Comparison of ENCODE assay signal across 8 cellular contexts in genomic region chr17:7215652-7216139, GRCh38. TPM values are rescaled to one million over a fixed set of nuclear protein-coding genes. Genes with fewer than 3 reads are reported as not detected.
DNase-seq lines count a peak whose midpoint lies in the region; ATAC-seq and TF ChIP-seq lines count a peak whose summit lies in the region.

No MANE protein-coding gene starts in this region.

- no TSS peak for BruUV-seq in A673 (replicated peaks; lab: Mats Ljungman, UMichigan)

- intact Hi-C loops in A673 (cut with micrococcal nuclease; ENCODE audit: unreplicated experiment) (no loop called here), body of pancreas (cut with DNase I) (no loop called here)

- peak overlapping the region; percentile 79 for H3K27ac ChIP-seq in A673 (ENCODE audit: low read depth, low read length, poor library complexity, severe bottlenecking)
- peak overlapping the region in 3 of 4 donors; percentile 16 to 76 (median 76) for H3K27ac ChIP-seq in body of pancreas
- H3K27ac ChIP-seq in mesodermal cell (ENCODE audit: low read depth, low read length, severe bottlenecking): peak overlapping the region; percentile 96

- H3K9me3 ChIP-seq in A673 (ENCODE audit: low read depth, low read length, poor library complexity, severe bottlenecking) (no peaks in the 10 kb centered on the region), body of pancreas (no peaks in the 10 kb centered on the region), mesodermal cell (ENCODE audit: control insufficient read depth, low read length) (no peaks in the 10 kb centered on the region)

- no peak for ATAC-seq in body of pancreas
- no peak for ATAC-seq in GM18873 (IDR thresholded peaks at IDR 0.05; ENCODE audit: low FRiP score, unreplicated experiment)
- ATAC-seq in HG03095 (IDR thresholded peaks at IDR 0.05; ENCODE audit: unreplicated experiment): no peak

- 19 to 36% methylated on average over 5 to 9 of the region's 9 CpGs for WGBS in body of pancreas, 2 donors
- 5 to 7% methylated on average over 3 of the region's 9 CpGs for WGBS in mesodermal cell (ENCODE audit: insufficient coverage in 2 of 2), 2 experiments

- H3K27me3 ChIP-seq in A673 (replicated peaks; ENCODE audit: insufficient read depth, low read depth, low read length, poor library complexity): no peaks in the 10 kb centered on the region
- H3K27me3 ChIP-seq in body of pancreas: no peaks in the 10 kb centered on the region

- TF ChIP-seq POLR2A in body of pancreas (IDR thresholded peaks at IDR 0.05): no peak

- POLR2A ChIA-PET in A673 (lab: Charles Lee; ENCODE audit: low non-redundant PET): no interaction called here

- H3K4me3 ChIP-seq in A673 (ENCODE audit: low read depth, low read length, poor library complexity, severe bottlenecking) (peak overlapping the region; percentile 73), body of pancreas (no peak overlapping the region), mesodermal cell (ENCODE audit: extremely low read depth, insufficient read depth, low read length, poor library complexity, severe bottlenecking) (peak overlapping the region; percentile 66)

- H3K4me1 ChIP-seq in A673 (ENCODE audit: insufficient read depth, low read length, poor library complexity, severe bottlenecking) (peaks cover 51% of the 10 kb centered on the region), body of pancreas (peaks cover 49% of the 10 kb centered on the region), mesodermal cell (ENCODE audit: control insufficient read depth, insufficient read depth, low read length, poor library complexity, severe bottlenecking) (peaks cover 43% of the 10 kb centered on the region)

- no peak for TF ChIP-seq CTCF in A673 (conservative IDR thresholded peaks at IDR 0.05; ENCODE audit: low read depth, low read length)
- TF ChIP-seq CTCF in body of pancreas (IDR thresholded peaks at IDR 0.05): no peak

- DNase-seq in A673 (ENCODE audit: low spot score): peak; percentile 54
- peak; percentile 44 for DNase-seq in HT1080 (ENCODE audit: low read depth)
- no peak for DNase-seq in body of pancreas
- no peak for DNase-seq in NCI-H1048 (lab: John Stamatoyannopoulos, UW)
- DNase-seq in GM19238 (ENCODE audit: insufficient read length, low spot score): no peak

- H3K36me3 ChIP-seq in A673 (ENCODE audit: insufficient read depth, low read length, poor library complexity, severe bottlenecking): no peaks in the 10 kb centered on the region
- no peaks in the 10 kb centered on the region for H3K36me3 ChIP-seq in body of pancreas (replicated peaks in 1 of 2; ENCODE audit: insufficient read depth in 1 of 2, low read depth in 2 of 2)
- no peaks in the 10 kb centered on the region for H3K36me3 ChIP-seq in mesodermal cell (ENCODE audit: control insufficient read depth, insufficient read depth, low read length)

- CTCF ChIA-PET in A673 (lab: Charles Lee): interaction anchor here (0.6 kb wide), 1 partner anchor 80 kb away, joined by 3 read pairs; no protein-coding TSS in a partner anchor

RNA-seq across cellular contexts. Expression of gene DLG4, which starts 3.9 kb away (rescaled TPM):
- total RNA-seq in A673 (2021) (74.7 and 86.6 TPM in 2 replicates), body of pancreas (1 to 10 TPM; 3.6 to 9.3 TPM)
- 11.3 and 14.2 TPM in 2 replicates for total RNA-seq in HT1080 (2014; rRNA removed; shearing (Covaris generic))
- polyA plus RNA-seq in HT1080 (2015; cell fraction: cytosol; rRNA removed): 16.1 and 22.2 TPM in 2 replicates
- polyA plus RNA-seq in HT1080 (2015; cell fraction: nucleus; rRNA removed): 39.9 TPM in 2 replicates
- 57.4 TPM for polyA plus RNA-seq in mesodermal cell (2013, experiment 1 of 2)
- polyA plus RNA-seq in mesodermal cell (2013, experiment 2 of 2): 47.2 TPM

RNA-seq across cellular contexts. Expression of gene ACADVL, which starts 4.0 kb away (rescaled TPM):
- total RNA-seq in A673 (2021) (425 and 509 TPM in 2 replicates), body of pancreas (1,000 to 10,000 TPM in 1 of 2 donors, 100 to 1,000 TPM in 1; 887 to 1,901 TPM)
- 317 and 327 TPM in 2 replicates for total RNA-seq in HT1080 (2014; rRNA removed; shearing (Covaris generic))
- 149 and 172 TPM in 2 replicates for polyA plus RNA-seq in HT1080 (2015; cell fraction: cytosol; rRNA removed)
- 1,498 and 1,536 TPM in 2 replicates for polyA plus RNA-seq in HT1080 (2015; cell fraction: nucleus; rRNA removed)
- polyA plus RNA-seq in mesodermal cell (2013, experiment 1 of 2): 270 TPM
- polyA plus RNA-seq in mesodermal cell (2013, experiment 2 of 2): 238 TPM

RNA-seq across cellular contexts. Expression of gene DVL2, which starts 18.6 kb away (rescaled TPM):
- total RNA-seq in A673 (2021): 133 and 139 TPM in 2 replicates
- 45.2 and 57.0 TPM in 2 replicates for total RNA-seq in HT1080 (2014; rRNA removed; shearing (Covaris generic))
- polyA plus RNA-seq in HT1080 (2015; cell fraction: cytosol; rRNA removed): 22.7 and 24.2 TPM in 2 replicates
- polyA plus RNA-seq in HT1080 (2015; cell fraction: nucleus; rRNA removed): 52.4 TPM in 2 replicates
- total RNA-seq in body of pancreas: 10 to 100 TPM; 19.5 to 41.5 TPM
- 67.5 TPM for polyA plus RNA-seq in mesodermal cell (2013, experiment 1 of 2)
- polyA plus RNA-seq in mesodermal cell (2013, experiment 2 of 2): 54.8 TPM

RNA-seq across cellular contexts. Expression of gene PHF23, which starts 23.6 kb away (rescaled TPM):
- total RNA-seq in A673 (2021): 84.0 and 85.1 TPM in 2 replicates
- 94.0 and 115 TPM in 2 replicates for total RNA-seq in HT1080 (2014; rRNA removed; shearing (Covaris generic))
- 52.1 and 59.0 TPM in 2 replicates for polyA plus RNA-seq in HT1080 (2015; cell fraction: cytosol; rRNA removed)
- polyA plus RNA-seq in HT1080 (2015; cell fraction: nucleus; rRNA removed): 55.1 and 71.8 TPM in 2 replicates
- 10 to 100 TPM; 11.9 to 15.8 TPM for total RNA-seq in body of pancreas
- 55.4 TPM for polyA plus RNA-seq in mesodermal cell (2013, experiment 1 of 2)
- 46.8 TPM for polyA plus RNA-seq in mesodermal cell (2013, experiment 2 of 2)

RNA-seq across cellular contexts. Expression of gene GABARAP, which starts 26.6 kb away (rescaled TPM):
- total RNA-seq in A673 (2021) (296 and 314 TPM in 2 replicates), body of pancreas (100 to 1,000 TPM; 145 to 482 TPM)
- total RNA-seq in HT1080 (2014; rRNA removed; shearing (Covaris generic)): 191 and 331 TPM in 2 replicates
- 353 and 537 TPM in 2 replicates for polyA plus RNA-seq in HT1080 (2015; cell fraction: cytosol; rRNA removed)
- polyA plus RNA-seq in HT1080 (2015; cell fraction: nucleus; rRNA removed): 170 and 196 TPM in 2 replicates
- polyA plus RNA-seq in mesodermal cell (2013, experiment 1 of 2): 588 TPM
- 514 TPM for polyA plus RNA-seq in mesodermal cell (2013, experiment 2 of 2)

Comparison
In these comparisons a context has a peak if more than half of its experiments do, and no peak if none do; other contexts are left out.
1. DNase-seq: peak in A673 (single experiment) and HT1080 (single experiment); none in body of pancreas (0 of 4), NCI-H1048 (single experiment) and GM19238 (single experiment).
2. H3K4me3 ChIP-seq: peak in A673 (single experiment) and mesodermal cell (single experiment); none in body of pancreas (0 of 2).
3. Peak in every context shown above with its lines, with median percentiles within 50 percentile points of each other: H3K27ac ChIP-seq.